In the genomic region with DNA sequence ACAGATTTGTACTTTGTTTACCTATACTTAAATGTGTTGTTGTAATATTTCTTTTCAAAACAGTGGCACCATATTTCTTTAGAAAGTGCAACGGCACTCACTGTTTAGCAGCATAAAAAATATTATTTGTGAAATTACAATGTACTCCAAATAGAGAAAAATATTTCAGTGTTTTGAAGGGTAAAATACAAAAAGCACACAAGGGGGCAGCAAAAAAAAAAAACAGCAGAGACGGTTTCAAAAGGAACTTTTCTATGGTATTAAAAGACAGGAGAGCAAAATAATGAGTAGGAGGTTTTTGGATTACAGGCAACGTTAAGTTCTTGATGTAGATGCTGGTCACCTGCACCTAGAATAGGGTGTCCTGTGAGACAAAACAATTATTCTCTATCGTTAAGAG, we compare ENCODE assay signal across 13 cellular contexts. TPM values are rescaled to one million over a fixed set of nuclear protein-coding genes. Genes with fewer than 3 reads are reported as not detected.
DNase-seq lines count a peak whose midpoint lies in the region; ATAC-seq and TF ChIP-seq lines count a peak whose summit lies in the region.
"Had no signal": no experiment of that assay in that cellular context is flagged by ENCODE, and none has a peak within 500 bp of the region (broad histone marks: within the 10 kb centered on the region; RNA-seq: fewer than 3 reads in every experiment).

No MANE protein-coding gene starts in this region.

- peak overlapping the region; percentile 78 for H3K4me2 ChIP-seq in hepatocyte

- H3K4me3 ChIP-seq in ACC112 (ENCODE audit: low read depth, low read length) (peak overlapping the region; percentile 80), WI38 (ENCODE audit: low read depth, low read length) (peak overlapping the region; percentile 60), hepatocyte (no peak overlapping the region)
- H3K4me3 ChIP-seq: prostate gland had no signal

- TF ChIP-seq CTCF in WI38 (IDR thresholded peaks at IDR 0.05; ENCODE audit: low read depth, low read length) (no peak), hepatocyte (IDR thresholded peaks at IDR 0.05; ENCODE audit: poor library complexity) (peak; percentile 21)

- H4K20me1 ChIP-seq in hepatocyte (ENCODE audit: insufficient read depth, poor library complexity, severe bottlenecking), result no peaks in the 10 kb centered on the region

- H3K27me3 ChIP-seq in ACC112 (ENCODE audit: insufficient read depth, low read length) (no peaks in the 10 kb centered on the region), hepatocyte (no peaks in the 10 kb centered on the region)

- DNase-seq in GM03348 (ENCODE audit: low spot score) (peak; percentile 5), hepatocyte (ENCODE audit: low spot score) (no peak), activated gamma-delta T cell (lab: John Stamatoyannopoulos, UW) (no peak)
- DNase-seq: DND-41, NCI-H526 treated with DMSO at 0.1 percent for 48 hours had no signal

- no peaks in the 10 kb centered on the region for H3K9me3 ChIP-seq in hepatocyte (ENCODE audit: low read depth)
- H3K9me3 ChIP-seq: prostate gland had no signal

- H3K9me2 ChIP-seq in hepatocyte (replicated peaks; ENCODE audit: insufficient read depth), result no peaks in the 10 kb centered on the region

- no peaks in the 10 kb centered on the region for H3K79me2 ChIP-seq in ACC112 (ENCODE audit: control insufficient read depth, insufficient read depth, low read length, unreplicated experiment)
- H3K79me2 ChIP-seq in hepatocyte, result peaks cover 8% of the 10 kb centered on the region

- H3K4me1 ChIP-seq in ACC112 (ENCODE audit: control insufficient read depth, insufficient read depth, low read length, unreplicated experiment) (peaks cover 5% of the 10 kb centered on the region), hepatocyte (ENCODE audit: insufficient read depth) (no peaks in the 10 kb centered on the region)
- H3K4me1 ChIP-seq: prostate gland had no signal

- no peak overlapping the region for H2AFZ ChIP-seq in ACC112 (ENCODE audit: low read length, unreplicated experiment)
- H2AFZ ChIP-seq in hepatocyte, result no peak overlapping the region

- 46% methylated on average over 4 of the region's 4 CpGs for WGBS in hepatocyte (ENCODE audit: low lambda C conversion rate, missing lambda C conversion rate)

- H3K36me3 ChIP-seq in ACC112 (ENCODE audit: insufficient read depth, low read length) (no peaks in the 10 kb centered on the region), hepatocyte (replicated peaks; ENCODE audit: insufficient read depth, low read depth) (no peaks in the 10 kb centered on the region)
- H3K36me3 ChIP-seq: prostate gland had no signal

- ATAC-seq in GM18867 (IDR thresholded peaks at IDR 0.05; ENCODE audit: unreplicated experiment) (no peak), HG03520 (IDR thresholded peaks at IDR 0.05; ENCODE audit: unreplicated experiment) (no peak), GM18907 (IDR thresholded peaks at IDR 0.05; ENCODE audit: unreplicated experiment) (no peak)
- ATAC-seq: activated CD4-positive, CD25-positive, alpha-beta regulatory T cell treated with anti-CD3 and anti-CD28 coated beads, Interleukin-2, amount 50 U/mL, for 24 hours had no signal

- H3K27ac ChIP-seq in ACC112 (ENCODE audit: low read depth, low read length), result no peak overlapping the region
- no peak overlapping the region for H3K27ac ChIP-seq in hepatocyte
- H3K27ac ChIP-seq: prostate gland had no signal

RNA-seq across cellular contexts. Expression of a gene that starts 2.0 kb away (rescaled TPM):
- total RNA-seq in hepatocyte, result 8.3 and 10.7 TPM in 2 replicates
- 4.6 and 5.6 TPM in 2 replicates for polyA plus RNA-seq in hepatocyte
- total RNA-seq: cardiac septum had no signal
